3 cellular contexts compared by ENCODE assay signal in the genomic region with DNA sequence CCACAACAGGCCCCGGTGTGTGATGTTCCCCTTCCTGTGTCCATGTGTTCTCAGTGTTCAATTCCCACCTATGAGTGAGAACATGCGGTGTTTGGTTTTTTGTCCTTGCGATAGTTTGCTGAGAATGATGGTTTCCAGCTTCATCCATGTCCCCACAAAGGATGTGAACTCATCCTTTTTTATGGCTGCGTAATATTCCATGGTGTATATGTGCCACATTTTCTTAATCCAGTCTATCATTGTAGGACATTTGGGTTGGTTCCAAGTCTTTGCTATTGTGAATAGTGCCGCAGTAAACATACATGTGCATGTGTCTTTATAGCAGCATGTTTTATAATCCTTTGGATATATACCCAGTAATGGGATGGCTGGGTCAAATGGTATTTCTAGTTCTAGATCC. TPM values are rescaled to one million over a fixed set of nuclear protein-coding genes. Genes with fewer than 3 reads are reported as not detected.
A peak's percentile ranks its signal among the peaks of the same experiment; 100 is the strongest.
DNase-seq lines count a peak whose midpoint lies in the region; ATAC-seq, FAIRE-seq and TF ChIP-seq lines count a peak whose summit lies in the region.
"Not testable (repeated sequence)": the region's sequence is repeated elsewhere in the genome, so short reads cannot be mapped to it uniquely, and the experiment has no call there.

No MANE protein-coding gene starts in this region.

- TF ChIP-seq POLR2A in K562 (conservative IDR thresholded peaks at IDR 0.05) = not testable (repeated sequence)

- peaks cover 44% of the 10 kb centered on the region for H3K79me2 ChIP-seq in K562 (ENCODE audit: control insufficient read depth, insufficient read depth, low read length)

- ATAC-seq in SK-N-SH treated with all-trans-retinoic acid at 6 μM for 48 hours, K562: not testable (repeated sequence)

- H3K36me3 ChIP-seq in HEK293 (ENCODE audit: control insufficient read depth in 2 of 2, insufficient read depth in 1 of 2, low read length in 2 of 2) = peaks cover 28 to 42% of the 10 kb centered on the region in 2 experiments
- peaks cover 39% of the 10 kb centered on the region; the same call in 2 of the 3 replicates for H3K36me3 ChIP-seq in K562 (ENCODE audit: control insufficient read depth, insufficient read depth, low read length)

- not testable (repeated sequence) for H4K20me1 ChIP-seq in K562 (replicated peaks; ENCODE audit: control insufficient read depth, insufficient read depth, low read length)

- BruUV-seq in K562 (replicated peaks; lab: Mats Ljungman, UMichigan) = not testable (repeated sequence)

- 88% methylated on average over 3 of the region's 5 CpGs for WGBS in K562 (ENCODE audit: insufficient coverage, low coverage, missing lambda C conversion rate)

- POLR2A ChIA-PET in HEK293 (lab: Yijun Ruan, JAX) = not testable (repeated sequence)
- POLR2A ChIA-PET in K562 (lab: Yijun Ruan, JAX) = interaction anchor here (2.9 kb wide), 1 partner anchor 15 kb away, joined by 10 read pairs; no protein-coding TSS in a partner anchor

- TF ChIP-seq CTCF in HEK293 (tag by site-specific recombination; IDR thresholded peaks at IDR 0.05); K562 (IDR thresholded peaks at IDR 0.05 in 2 of 3, conservative IDR thresholded peaks at IDR 0.05 in 1 of 3; ENCODE audit: insufficient read depth in 2 of 3, low read depth in 1 of 3, low read length in 3 of 3): not testable (repeated sequence)

- H3K9me1 ChIP-seq in K562 (ENCODE audit: control insufficient read depth, insufficient read depth, low read length) = not testable (repeated sequence)

- not testable (repeated sequence) for TF ChIP-seq EP300 in K562 (IDR thresholded peaks at IDR 0.05; ENCODE audit: low read length)

- H3K9me3 ChIP-seq in HEK293 (ENCODE audit: control insufficient read depth, insufficient read depth, low read depth, low read length); K562 (replicated peaks; ENCODE audit: control insufficient read depth, insufficient read depth, low read depth, low read length): not testable (repeated sequence)

- H3K4me1 ChIP-seq in HEK293 (ENCODE audit: control insufficient read depth, insufficient read depth, low read length) = not testable (repeated sequence)
- H3K4me1 ChIP-seq in K562 (replicated peaks in 1 of 2; ENCODE audit: control insufficient read depth in 2 of 2, insufficient read depth in 2 of 2, low read length in 2 of 2) = peaks cover 0 to 18% of the 10 kb centered on the region in 2 experiments; a peak in 3 of 5 replicates

- CTCF ChIA-PET in HEK293 (lab: Yijun Ruan, JAX) = interaction anchor here (0.6 kb wide), 1 partner anchor 45 kb away, joined by 3 read pairs; no protein-coding TSS in a partner anchor
- CTCF ChIA-PET in K562 (lab: Yijun Ruan, JAX; ENCODE audit: low intra/inter-chr PET ratio) = not testable (repeated sequence)

- not testable (repeated sequence) for H3K27me3 ChIP-seq in K562 (ENCODE audit: control insufficient read depth in 2 of 2, insufficient read depth in 2 of 2, low read length in 2 of 2)

- H3K27ac ChIP-seq in HEK293 (ENCODE audit: extremely low read depth, low read depth, low read length); K562 (ENCODE audit: extremely low read depth, low read depth, low read length): not testable (repeated sequence)

- not testable (repeated sequence) for H3K9ac ChIP-seq in K562 (ENCODE audit: insufficient read depth in 1 of 2, low read depth in 2 of 2, low read length in 2 of 2)

- DNase-seq in K562 (ENCODE audit: extremely low read depth in 1 of 4, low spot score in 3 of 4) = not testable (repeated sequence)

- intact Hi-C loops in K562 (cut with micrococcal nuclease) = not testable (repeated sequence)

- in situ Hi-C loops in K562 (cut with MboI) = not testable (repeated sequence)

- H3K4me2 ChIP-seq in K562 (ENCODE audit: insufficient read depth, low read length) = not testable (repeated sequence)

- not testable (repeated sequence) for TF ChIP-seq RAD21 in K562 (CRISPR knock-in tag; conservative IDR thresholded peaks at IDR 0.05 in 1 of 2, IDR thresholded peaks at IDR 0.05 in 1 of 2)

- not testable (repeated sequence) for H2AFZ ChIP-seq in K562 (ENCODE audit: low read depth, low read length)

- H3K4me3 ChIP-seq in HEK293 (ENCODE audit: low read depth, low read length); K562: not testable (repeated sequence)

- FAIRE-seq in K562 (lab: Jason Lieb, UNC) = not testable (repeated sequence)

TF ChIP-seq in HEK293, 187 proteins besides CTCF, POLR2A, EP300 and RAD21:
- peak; percentile 94 for TF ChIP-seq ZNF146 (tag by site-specific recombination; IDR thresholded peaks at IDR 0.05)

TF ChIP-seq in SK-N-SH treated with all-trans-retinoic acid at 6 μM for 48 hours, 23 proteins besides CTCF, POLR2A, EP300 and RAD21:
- TF ChIP-seq ZNF8 (CRISPR knock-in tag; IDR thresholded peaks at IDR 0.05) = peak; percentile 64; the same call in 1 of the 2 replicates

TF ChIP-seq in K562, 482 proteins besides CTCF, POLR2A, EP300 and RAD21:
- peak; percentile 45; the same call in 1 of the 2 replicates for TF ChIP-seq BCOR (IDR thresholded peaks at IDR 0.05)
- 0 out of 4 replicates have a peak, but pooled peaks of 1 of the 2 experiments have one; percentile 15 for TF ChIP-seq KDM1A (IDR thresholded peaks at IDR 0.05)
- peak; percentile 32 for TF ChIP-seq PHF20 (IDR thresholded peaks at IDR 0.05; ENCODE audit: partially characterized antibody)
- peak; percentile 38 for TF ChIP-seq ZNF146 (CRISPR knock-in tag; IDR thresholded peaks at IDR 0.05; ENCODE audit: unreplicated experiment)

RNA-seq across cellular contexts. Expression of gene CENPO, which starts 7.3 kb away (rescaled TPM):
- 153 and 177 TPM in 2 replicates for total RNA-seq in K562 (2011; cell fraction: chromatin; rRNA removed; ENCODE audit: low replicate concordance)
- 96.4 and 101 TPM in 2 replicates for total RNA-seq in K562 (2011; cell fraction: nucleolus; rRNA removed)
- 140 and 180 TPM in 2 replicates for total RNA-seq in K562 (2011; cell fraction: nucleoplasm; rRNA removed)
- 35.4 and 36.1 TPM in 2 replicates for total RNA-seq in K562 (2014; rRNA removed)
- total RNA-seq in K562 (2014; rRNA removed; fragmentation: Illumina TruSeq; extraction: Trizol) = 33.6 and 37.3 TPM in 2 replicates
- total RNA-seq in K562 (2015; rRNA removed; fragmentation: Illumina TruSeq; extraction: Trizol) = 38.9 and 41.1 TPM in 2 replicates
- total RNA-seq in K562 (2021) = 39.9 and 46.2 TPM in 2 replicates
- 59.4 and 63.0 TPM in 2 replicates for polyA plus RNA-seq in K562 (2011; rRNA removed)
- 36.2 and 39.3 TPM in 2 replicates for polyA plus RNA-seq in K562 (2011; cell fraction: cytosol; rRNA removed)
- 103 and 125 TPM in 2 replicates for polyA plus RNA-seq in K562 (2011; cell fraction: nucleus; rRNA removed)
- 35.5 and 43.1 TPM in 2 replicates for polyA plus RNA-seq in K562 (2012)
- polyA plus RNA-seq in K562 (2014; fragmentation: Illumina TruSeq; extraction: Trizol) = 44.9 and 49.8 TPM in 2 replicates
- polyA plus RNA-seq in K562 (2014; fragmentation: Nextera tagmentation; extraction: Ambion mirVana) = 10 to 100 TPM; 30.6 to 38.9 TPM
- 35.5 and 49.5 TPM in 2 replicates for polyA plus RNA-seq in K562 (2014; rRNA removed)
- polyA minus RNA-seq in K562 (2011; rRNA and poly(A)+ RNA removed) = 65.4 and 67.6 TPM in 2 replicates
- polyA minus RNA-seq in K562 (2011; cell fraction: cytosol; rRNA and poly(A)+ RNA removed) = 22.3 and 36.6 TPM in 2 replicates
- 46.7 and 67.0 TPM in 2 replicates for polyA minus RNA-seq in K562 (2011; cell fraction: nucleus; rRNA and poly(A)+ RNA removed)

RNA-seq across cellular contexts. Expression of gene PTRHD1, which starts 7.3 kb away (rescaled TPM):
- total RNA-seq in K562 (2011; cell fraction: chromatin; rRNA removed; ENCODE audit: low replicate concordance) = 4.5 and 5.4 TPM in 2 replicates
- 10.2 and 10.3 TPM in 2 replicates for total RNA-seq in K562 (2011; cell fraction: nucleolus; rRNA removed)
- total RNA-seq in K562 (2011; cell fraction: nucleoplasm; rRNA removed) = 10.8 and 23.1 TPM in 2 replicates
- total RNA-seq in K562 (2014; rRNA removed) (60.9 and 67.5 TPM in 2 replicates), K562 (2014; rRNA removed; fragmentation: Illumina TruSeq; extraction: Trizol) (42.6 and 47.1 TPM in 2 replicates), K562 (2015; rRNA removed; fragmentation: Illumina TruSeq; extraction: Trizol) (26.7 and 43.8 TPM in 2 replicates), K562 (2021) (48.9 and 51.4 TPM in 2 replicates)
- polyA plus RNA-seq in K562 (2011; rRNA removed) (82.7 and 83.2 TPM in 2 replicates), K562 (2014; fragmentation: Illumina TruSeq; extraction: Trizol) (15.8 and 31.7 TPM in 2 replicates), K562 (2014; fragmentation: Nextera tagmentation; extraction: Ambion mirVana) (10 to 100 TPM; 32.9 to 46.6 TPM), K562 (2014; rRNA removed) (61.1 and 71.1 TPM in 2 replicates)
- 76.4 and 103 TPM in 2 replicates for polyA plus RNA-seq in K562 (2011; cell fraction: cytosol; rRNA removed)
- polyA plus RNA-seq in K562 (2011; cell fraction: nucleus; rRNA removed) = 23.4 and 40.4 TPM in 2 replicates
- polyA plus RNA-seq in K562 (2012) = 47.2 and 87.1 TPM in 2 replicates
- polyA minus RNA-seq in K562 (2011; rRNA and poly(A)+ RNA removed) = 8.6 and 11.1 TPM in 2 replicates
- polyA minus RNA-seq in K562 (2011; cell fraction: cytosol; rRNA and poly(A)+ RNA removed) = 7.8 and 12.2 TPM in 2 replicates
- polyA minus RNA-seq in K562 (2011; cell fraction: nucleus; rRNA and poly(A)+ RNA removed) = 4.7 and 7.3 TPM in 2 replicates
